In genomic region chr17:60751884-60752283, GRCh38 we compare ENCODE assay signal across 32 cellular contexts.
"Had no signal": no experiment of that assay in that cellular context is flagged by ENCODE, and none has a peak within 500 bp of the region (broad histone marks: within the 10 kb centered on the region; RNA-seq: fewer than 3 reads in every experiment).

No MANE protein-coding gene starts in this region.

- H3K4me1 ChIP-seq: adrenal gland, body of pancreas, breast epithelium had no signal

- H3K9me3 ChIP-seq: body of pancreas had no signal

- FAIRE-seq: astrocyte, TTC549 had no signal

- H3K36me3 ChIP-seq: adrenal gland, brain microvascular endothelial cell, breast epithelium had no signal

- H3K27ac ChIP-seq: adrenal gland, body of pancreas, brain microvascular endothelial cell, breast epithelium, VCaP had no signal

- H3K4me3 ChIP-seq: adrenal gland, body of pancreas, breast epithelium had no signal

- DNase-seq: activated B cell treated with CpG ODN at 0.5 μM for 24 hours; activated CD4-positive, alpha-beta memory T cell treated with anti-CD3 and anti-CD28 coated beads, Interleukin-2, amount 10 ng/mL, durations not matched to agents 7 days and 5 days; activated CD4-positive, alpha-beta T cell treated with anti-CD3 and anti-CD28 coated beads for 48 hours; activated CD4-positive, alpha-beta T cell treated with anti-CD3 and anti-CD28 coated beads, Interleukin-2, amount 10 ng/mL, durations not matched to agents 7 days and 5 days; activated CD4-positive, alpha-beta T cell treated with anti-CD3 and anti-CD28 coated beads, Interleukin-2, amount 50 U/mL, for 48 hours; activated CD4-positive, CD25-positive, alpha-beta regulatory T cell treated with anti-CD3 and anti-CD28 coated beads, Interleukin-2, amount 50 U/mL, for 72 hours; activated CD8-positive, alpha-beta memory T cell treated with anti-CD3 and anti-CD28 coated beads for 24 hours; activated CD8-positive, alpha-beta memory T cell treated with anti-CD3 and anti-CD28 coated beads, Interleukin-2, amount 10 ng/mL, durations not matched to agents 7 days and 5 days; activated CD8-positive, alpha-beta memory T cell treated with anti-CD3 and anti-CD28 coated beads, Interleukin-2, amount 50 U/mL, for 48 hours; activated CD8-positive, alpha-beta T cell treated with anti-CD3 and anti-CD28 coated beads, Interleukin-2, amount 10 ng/mL, durations not matched to agents 7 days and 5 days; activated effector memory CD4-positive, alpha-beta T cell treated with anti-CD3 and anti-CD28 coated beads, Interleukin-2, amount 50 U/mL, for 16 hours; activated gamma-delta T cell treated with Interleukin-2 at 50 U/mL for 16 hours; activated naive CD4-positive, alpha-beta T cell; activated naive CD4-positive, alpha-beta T cell treated with anti-CD3 and anti-CD28 coated beads for 36 hours; activated naive CD4-positive, alpha-beta T cell treated with anti-CD3 and anti-CD28 coated beads, Interleukin-2, amount 50 U/mL, for 16 hours; activated naive CD8-positive, alpha-beta T cell treated with anti-CD3 and anti-CD28 coated beads for 36 hours; activated T-cell treated with anti-CD3 and anti-CD28 coated beads, Interleukin-2, amount 50 U/mL, for 24 hours; activated T-cell treated with anti-CD3 and anti-CD28 coated beads, Interleukin-2, amount 50 U/mL, for 72 hours; adrenal gland; amniotic stem cell; aorta; body of pancreas; brain microvascular endothelial cell; central memory CD4-positive, alpha-beta T cell; cerebellar nuclear complex; T-helper 1 cell; T-helper 2 cell; T-helper 9 cell had no signal
